Comparison of ENCODE assay signal across 8 cellular contexts in genomic region chr5:1799110-1799601, GRCh38. TPM values are rescaled to one million over a fixed set of nuclear protein-coding genes. Genes with fewer than 3 reads are reported as not detected.
DNase-seq lines count a peak whose midpoint lies in the region; ATAC-seq lines count a peak whose summit lies in the region.

No MANE protein-coding gene starts in this region.

- no peaks in the 10 kb centered on the region for H3K9me3 Mint-ChIP-seq in activated naive CD8-positive, alpha-beta T cell treated with anti-CD3 and anti-CD28 coated beads, Interleukin-2, amount 50 U/mL, for 24 hours

- peak overlapping the region; percentile 90 for H3K4me3 ChIP-seq in GM23248
- peak overlapping the region; percentile 69 for H3K4me3 ChIP-seq in iPS-11a (ENCODE audit: low read depth, low read length)
- peak overlapping the region; percentile 85 to 96 (median 88) for H3K4me3 ChIP-seq in skeletal muscle tissue (ENCODE audit: low read length in 3 of 3)

- ATAC-seq in activated naive CD8-positive, alpha-beta T cell treated with anti-CD3 and anti-CD28 coated beads, Interleukin-2, amount 50 U/mL, for 24 hours, result peak; percentile 18

- DNase-seq in DMS53 (lab: John Stamatoyannopoulos, UW), result peak; percentile 56
- no peak for DNase-seq in DMS53 treated with DMSO at 0.1 percent for 48 hours (lab: John Stamatoyannopoulos, UW; ENCODE audit: unreplicated experiment)
- peak; percentile 56 for DNase-seq in GM23248
- DNase-seq in LoVo (ENCODE audit: low spot score), result peak; percentile 16
- DNase-seq in activated naive CD8-positive, alpha-beta T cell treated with anti-CD3 and anti-CD28 coated beads, Interleukin-2, amount 50 U/mL, for 24 hours, result peak; percentile 44
- no peak for DNase-seq in C1 segment of cervical spinal cord (lab: John Stamatoyannopoulos, UW)

- no peaks in the 10 kb centered on the region for H3K9me2 ChIP-seq in GM23248 (ENCODE audit: insufficient read depth)

- H3K36me3 ChIP-seq in GM23248 (ENCODE audit: low read depth), result peaks cover 6% of the 10 kb centered on the region
- H3K36me3 ChIP-seq in skeletal muscle tissue (ENCODE audit: control insufficient read depth in 3 of 3, insufficient read depth in 3 of 3, low read length in 3 of 3), result peaks cover 33 to 39% (median 37%) of the 10 kb centered on the region in 3 donors

- H3K4me3 Mint-ChIP-seq in activated naive CD8-positive, alpha-beta T cell treated with anti-CD3 and anti-CD28 coated beads, Interleukin-2, amount 50 U/mL, for 24 hours, result peak overlapping the region; percentile 94

- peaks cover 20% of the 10 kb centered on the region for H3F3A ChIP-seq in GM23248 (ENCODE audit: insufficient read depth)

- peak overlapping the region; percentile 82 for H3K9ac ChIP-seq in GM23248
- peak overlapping the region; percentile 81 to 96 (median 88) for H3K9ac ChIP-seq in skeletal muscle tissue (ENCODE audit: low read depth in 1 of 3, low read length in 3 of 3)

- peak overlapping the region; percentile 94 for H3K27ac Mint-ChIP-seq in activated naive CD8-positive, alpha-beta T cell treated with anti-CD3 and anti-CD28 coated beads, Interleukin-2, amount 50 U/mL, for 24 hours

- no peaks in the 10 kb centered on the region for H3K27me3 Mint-ChIP-seq in activated naive CD8-positive, alpha-beta T cell treated with anti-CD3 and anti-CD28 coated beads, Interleukin-2, amount 50 U/mL, for 24 hours

- 0 out of 2 replicates have a peak overlapping the region, but pooled peaks have one; percentile 23 for H2AFZ ChIP-seq in GM23248

- H3K9me3 ChIP-seq in GM23248 (ENCODE audit: low read depth) (no peaks in the 10 kb centered on the region), skeletal muscle tissue (ENCODE audit: control insufficient read depth in 3 of 3, low read length in 3 of 3) (no peaks in the 10 kb centered on the region)

- H3K36me3 Mint-ChIP-seq in activated naive CD8-positive, alpha-beta T cell treated with anti-CD3 and anti-CD28 coated beads, Interleukin-2, amount 50 U/mL, for 24 hours (ENCODE audit: low read depth), result peaks cover 46% of the 10 kb centered on the region

- H3K27ac ChIP-seq in GM23248 (peak overlapping the region; percentile 40), skeletal muscle tissue (ENCODE audit: low read depth, low read length) (peak overlapping the region; percentile 61)

- WGBS in GM23248 (ENCODE audit: low coverage in 1 of 2, low lambda C conversion rate in 2 of 2, missing lambda C conversion rate in 2 of 2), 2 experiments, result 1 to 5% methylated on average over 9 to 24 of the region's 35 CpGs

- H4K20me1 ChIP-seq in GM23248 (ENCODE audit: insufficient read depth), result no peaks in the 10 kb centered on the region

- in situ Hi-C loops in GM23248 (cut with MboI), result no loop called here

- H3K79me2 ChIP-seq in GM23248 (ENCODE audit: insufficient read depth), result peaks cover 61% of the 10 kb centered on the region

- peaks cover 62% of the 10 kb centered on the region for H3K4me1 Mint-ChIP-seq in activated naive CD8-positive, alpha-beta T cell treated with anti-CD3 and anti-CD28 coated beads, Interleukin-2, amount 50 U/mL, for 24 hours

- peak overlapping the region; percentile 82 for H3K4me2 ChIP-seq in GM23248 (ENCODE audit: unreplicated experiment)

- H3K27me3 ChIP-seq in GM23248 (replicated peaks; ENCODE audit: insufficient read depth), result no peaks in the 10 kb centered on the region
- no peaks in the 10 kb centered on the region for H3K27me3 ChIP-seq in skeletal muscle tissue (ENCODE audit: control insufficient read depth in 3 of 3, insufficient read depth in 3 of 3, low read length in 3 of 3)

- H3K4me1 ChIP-seq in GM23248 (ENCODE audit: insufficient read depth) (peaks cover 21% of the 10 kb centered on the region), skeletal muscle tissue (ENCODE audit: control insufficient read depth in 3 of 3, insufficient read depth in 3 of 3, low read length in 3 of 3) (peaks cover 29 to 54% (median 44%) of the 10 kb centered on the region in 3 donors)

RNA-seq across cellular contexts. Expression of gene MRPL36, which starts 0.5 kb away (rescaled TPM):
- total RNA-seq in GM23248 (2014; rRNA removed; shearing (Covaris generic)), result 30.9 and 33.9 TPM in 2 replicates
- polyA plus RNA-seq in GM23248 (2016; fragmentation: Nextera tagmentation; extraction: Ambion mirVana), result 140 and 147 TPM in 2 replicates
- 28.7 TPM for total RNA-seq in skeletal muscle tissue

RNA-seq across cellular contexts. Expression of gene NDUFS6, which starts 2.1 kb away (rescaled TPM):
- total RNA-seq in GM23248 (2014; rRNA removed; shearing (Covaris generic)), result 34.7 and 39.6 TPM in 2 replicates
- polyA plus RNA-seq in GM23248 (2016; fragmentation: Nextera tagmentation; extraction: Ambion mirVana), result 103 and 106 TPM in 2 replicates
- total RNA-seq in skeletal muscle tissue, result 37.1 TPM

Comparison
In these comparisons a context has a peak if more than half of its experiments do, and no peak if none do; other contexts are left out.
1. DNase-seq: peak in DMS53 (single experiment), GM23248 (single experiment), LoVo (single experiment) and activated naive CD8-positive, alpha-beta T cell treated with anti-CD3 and anti-CD28 coated beads, Interleukin-2, amount 50 U/mL, for 24 hours (single experiment); none in DMS53 treated with DMSO at 0.1 percent for 48 hours (single experiment) and C1 segment of cervical spinal cord (0 of 14).
2. Peak in every context shown above with its lines, with median percentiles within 50 percentile points of each other: H3K4me3 ChIP-seq.